In genomic region chr5:127268342-127268741, GRCh38 we compare ENCODE assay signal across 3 cellular contexts. TPM values are rescaled to one million over a fixed set of nuclear protein-coding genes. Genes with fewer than 3 reads are reported as not detected.
"Had no signal": no experiment of that assay in that cellular context is flagged by ENCODE, and none has a peak within 500 bp of the region (broad histone marks: within the 10 kb centered on the region; RNA-seq: fewer than 3 reads in every experiment).

No MANE protein-coding gene starts in this region.

RNA-seq across cellular contexts. Expression of gene MEGF10, which starts 22.3 kb away (rescaled TPM):
- total RNA-seq: MCF 10A, OCI-LY7, PC-3 had no signal
